Comparison of ENCODE assay signal across 9 cellular contexts in genomic region chr11:22703561-22703960, GRCh38. TPM values are rescaled to one million over a fixed set of nuclear protein-coding genes. Genes with fewer than 3 reads are reported as not detected.
A peak's percentile ranks its signal among the peaks of the same experiment; 100 is the strongest.
DNase-seq lines count a peak whose midpoint lies in the region; ATAC-seq and TF ChIP-seq lines count a peak whose summit lies in the region.
"Had no signal": no experiment of that assay in that cellular context is flagged by ENCODE, and none has a peak within 500 bp of the region (broad histone marks: within the 10 kb centered on the region; RNA-seq: fewer than 3 reads in every experiment).

No MANE protein-coding gene starts in this region.

- H2BK20ac ChIP-seq in IMR-90 (ENCODE audit: low read depth, low read length) = no peak overlapping the region

- H2BK15ac ChIP-seq in IMR-90 (ENCODE audit: low read depth, low read length) = 0 out of 3 replicates have a peak overlapping the region, but pooled peaks have one; percentile 4

- no peak overlapping the region for H3K56ac ChIP-seq in IMR-90 (ENCODE audit: extremely low read depth, insufficient read depth, low read length)

- no peak overlapping the region for H4K5ac ChIP-seq in IMR-90 (ENCODE audit: low read depth, low read length)

- no peak overlapping the region for H3K23ac ChIP-seq in IMR-90 (ENCODE audit: low read depth, low read length)

- no peak overlapping the region for H3K27ac Mint-ChIP-seq in activated T-helper 1 cell treated with anti-CD3 and anti-CD28 coated beads, Interleukin-12 subunit alpha, Interleukin-12 subunit beta, Interleukin-2, Interleukin-4 antibody, amounts not matched to agents 30 ng/mL and 10 ng/mL and 1 ng/mL, durations not matched to agents 14 hours and 24 hours and 36 hours

- no peaks in the 10 kb centered on the region for H3K36me3 Mint-ChIP-seq in activated T-helper 1 cell treated with anti-CD3 and anti-CD28 coated beads, Interleukin-12 subunit alpha, Interleukin-12 subunit beta, Interleukin-2, Interleukin-4 antibody, amounts not matched to agents 30 ng/mL and 10 ng/mL and 1 ng/mL, durations not matched to agents 14 hours and 24 hours and 36 hours (ENCODE audit: low read depth)

- TF ChIP-seq POLR2A in IMR-90 (IDR thresholded peaks at IDR 0.05; ENCODE audit: low read depth, low read length) (no peak), gastroesophageal sphincter (IDR thresholded peaks at IDR 0.05) (no peak)

- peaks cover 33% of the 10 kb centered on the region for H3K4me1 Mint-ChIP-seq in activated T-helper 1 cell treated with anti-CD3 and anti-CD28 coated beads, Interleukin-12 subunit alpha, Interleukin-12 subunit beta, Interleukin-2, Interleukin-4 antibody, amounts not matched to agents 30 ng/mL and 10 ng/mL and 1 ng/mL, durations not matched to agents 14 hours and 24 hours and 36 hours (ENCODE audit: low read depth)

- dilution Hi-C loops in IMR-90 (cut with HindIII; ENCODE audit: low sequenced_read_pairs, unreplicated experiment) = no loop called here

- H3K9me3 ChIP-seq in A673 (ENCODE audit: low read depth, low read length, poor library complexity, severe bottlenecking) (no peaks in the 10 kb centered on the region), IMR-90 (ENCODE audit: control insufficient read depth, insufficient read depth, low read length) (no peaks in the 10 kb centered on the region), RWPE2 (ENCODE audit: severe bottlenecking) (no peaks in the 10 kb centered on the region), iPS-20b (ENCODE audit: insufficient read depth, low read depth, low read length) (no peaks in the 10 kb centered on the region), gastroesophageal sphincter (no peaks in the 10 kb centered on the region)

- TF ChIP-seq RAD21 in IMR-90 (IDR thresholded peaks at IDR 0.05; ENCODE audit: low read length) = no peak

- no peak overlapping the region for H3K4me3 ChIP-seq in A673 (ENCODE audit: low read depth, low read length, poor library complexity, severe bottlenecking)
- no peak overlapping the region for H3K4me3 ChIP-seq in IMR-90 (ENCODE audit: insufficient read depth, low read depth, low read length)
- no peak overlapping the region for H3K4me3 ChIP-seq in RWPE2 (ENCODE audit: severe bottlenecking)
- no peak overlapping the region for H3K4me3 ChIP-seq in iPS-20b (ENCODE audit: low read length)
- no peak overlapping the region for H3K4me3 ChIP-seq in gastroesophageal sphincter

- no peaks in the 10 kb centered on the region for H3K9me1 ChIP-seq in IMR-90 (ENCODE audit: insufficient read depth, low read length)

- intact Hi-C loops in A673 (cut with micrococcal nuclease; ENCODE audit: unreplicated experiment) (no loop called here), IMR-90 (cut with micrococcal nuclease) (no loop called here)
- intact Hi-C loops in activated T-helper 1 cell treated with anti-CD3 and anti-CD28 coated beads, Interleukin-12 subunit alpha, Interleukin-12 subunit beta, Interleukin-2, Interleukin-4 antibody, amounts not matched to agents 30 ng/mL and 10 ng/mL and 1 ng/mL, durations not matched to agents 14 hours and 24 hours and 36 hours (cut with micrococcal nuclease) = loop anchor here (1.0 to 5.0 kb wide), 2 partner anchors 36 to 78 kb away; partner anchors contain the start of genes FANCF and GAS2

- peaks cover under 1% of the 10 kb centered on the region for H3K9me3 Mint-ChIP-seq in activated T-helper 1 cell treated with anti-CD3 and anti-CD28 coated beads, Interleukin-12 subunit alpha, Interleukin-12 subunit beta, Interleukin-2, Interleukin-4 antibody, amounts not matched to agents 30 ng/mL and 10 ng/mL and 1 ng/mL, durations not matched to agents 14 hours and 24 hours and 36 hours

- no peak overlapping the region for H2BK120ac ChIP-seq in IMR-90 (ENCODE audit: low read depth, low read length)

- DNase-seq in A673 (ENCODE audit: low spot score) (peak; percentile 11), IMR-90 (peak; percentile 49), RWPE2 (ENCODE audit: low spot score) (no peak), cerebellum (ENCODE audit: low spot score) (no peak)
- no peak for DNase-seq in activated T-helper 1 cell treated with anti-CD3 and anti-CD28 coated beads, Interleukin-12 subunit alpha, Interleukin-12 subunit beta, Interleukin-2, Interleukin-4 antibody, amounts not matched to agents 30 ng/mL and 10 ng/mL and 1 ng/mL, durations not matched to agents 14 hours and 24 hours and 36 hours (ENCODE audit: low spot score)
- no peak for DNase-seq in stimulated activated CD4-positive, alpha-beta T cell treated with anti-CD3 and anti-CD28 coated beads, Interleukin-4, amount 100 ng/mL, for 4 hours
- DNase-seq: activated CD4-positive, alpha-beta T cell treated with anti-CD3 and anti-CD28 coated beads for 1 hour had no signal

- no peak overlapping the region for H2BK5ac ChIP-seq in IMR-90 (ENCODE audit: low read depth, low read length, poor library complexity, severe bottlenecking)

- no peak overlapping the region for H2AK9ac ChIP-seq in IMR-90 (replicated peaks; ENCODE audit: low read depth, low read length, poor library complexity)

- H3K27ac ChIP-seq in A673 (ENCODE audit: low read depth, low read length, poor library complexity, severe bottlenecking) (no peak overlapping the region), IMR-90 (ENCODE audit: insufficient read depth, low read length) (no peak overlapping the region), RWPE2 (ENCODE audit: poor library complexity, severe bottlenecking) (peak overlapping the region; percentile 25), iPS-20b (ENCODE audit: low read length) (peak overlapping the region; percentile 37), gastroesophageal sphincter (no peak overlapping the region)

- H4K91ac ChIP-seq in IMR-90 (ENCODE audit: insufficient read depth, low read depth, low read length) = no peak overlapping the region

- BruUV-seq in A673 (replicated peaks; lab: Mats Ljungman, UMichigan) (no TSS peak), IMR-90 (replicated peaks; lab: Mats Ljungman, UMichigan) (no TSS peak)

- peak overlapping the region; percentile 57; the same call in 1 of the 2 replicates for H3K18ac ChIP-seq in IMR-90 (ENCODE audit: low read depth, low read length)

- H3K4me1 ChIP-seq in A673 (ENCODE audit: insufficient read depth, low read length, poor library complexity, severe bottlenecking) (peaks cover 13% of the 10 kb centered on the region), IMR-90 (ENCODE audit: control insufficient read depth, insufficient read depth, low read length) (no peaks in the 10 kb centered on the region), RWPE2 (ENCODE audit: insufficient read depth, poor library complexity, severe bottlenecking) (peaks cover 15% of the 10 kb centered on the region), iPS-20b (ENCODE audit: insufficient read depth, low read length) (peaks cover 8% of the 10 kb centered on the region), gastroesophageal sphincter (no peaks in the 10 kb centered on the region)

- no peak overlapping the region for H2AFZ ChIP-seq in IMR-90 (replicated peaks; ENCODE audit: low read length, poor library complexity)

- no peak overlapping the region for H3K4me3 Mint-ChIP-seq in activated T-helper 1 cell treated with anti-CD3 and anti-CD28 coated beads, Interleukin-12 subunit alpha, Interleukin-12 subunit beta, Interleukin-2, Interleukin-4 antibody, amounts not matched to agents 30 ng/mL and 10 ng/mL and 1 ng/mL, durations not matched to agents 14 hours and 24 hours and 36 hours

- WGBS in IMR-90 (ENCODE audit: extremely low coverage in 2 of 2, insufficient read length in 1 of 2), 2 experiments = no CpG with 5 or more reads among the region's 2 CpGs
- whole genome bisulfite sequencing in gastroesophageal sphincter (ENCODE audit: low coverage in 1 of 2), 2 donors = 39 to 59% methylated on average over 2 of the region's 2 CpGs

- H3K4me2 ChIP-seq in IMR-90 (ENCODE audit: low read depth, low read length) = peak overlapping the region; percentile 27; the same call in 1 of the 2 replicates

- H3K9ac ChIP-seq in IMR-90 (ENCODE audit: low read depth, low read length) (no peak overlapping the region), iPS-20b (ENCODE audit: low read depth, low read length) (no peak overlapping the region)

- CTCF ChIA-PET in A673 (lab: Charles Lee) = no interaction called here
- CTCF ChIA-PET in IMR-90 (lab: Yijun Ruan, JAX) = no interaction called here

- in situ Hi-C loops in IMR-90 (cut with MboI; ENCODE audit: low sequenced_read_pairs) = no loop called here

- TF ChIP-seq CTCF in A673 (conservative IDR thresholded peaks at IDR 0.05; ENCODE audit: low read depth, low read length) (no peak), IMR-90 (conservative IDR thresholded peaks at IDR 0.05; ENCODE audit: low read depth, low read length) (no peak), RWPE2 (IDR thresholded peaks at IDR 0.05; ENCODE audit: poor library complexity, severe bottlenecking) (no peak), gastroesophageal sphincter (IDR thresholded peaks at IDR 0.05) (no peak)

- no peak overlapping the region for H3K14ac ChIP-seq in IMR-90 (replicated peaks; ENCODE audit: low read depth, low read length)

- H3K27me3 ChIP-seq in A673 (replicated peaks; ENCODE audit: insufficient read depth, low read depth, low read length, poor library complexity) (no peaks in the 10 kb centered on the region), IMR-90 (ENCODE audit: control insufficient read depth, insufficient read depth, low read length) (no peaks in the 10 kb centered on the region), RWPE2 (ENCODE audit: insufficient read depth, poor library complexity, severe bottlenecking) (no peaks in the 10 kb centered on the region), iPS-20b (ENCODE audit: insufficient read depth, low read length) (no peaks in the 10 kb centered on the region), gastroesophageal sphincter (no peaks in the 10 kb centered on the region)

- H3K79me1 ChIP-seq in IMR-90 (ENCODE audit: low read depth in 1 of 2, low read length in 2 of 2) = no peaks in the 10 kb centered on the region

- no peak overlapping the region for H3K4ac ChIP-seq in IMR-90 (ENCODE audit: low read depth, low read length)

- TF ChIP-seq EP300 in gastroesophageal sphincter (IDR thresholded peaks at IDR 0.05) = no peak

- no peaks in the 10 kb centered on the region for H4K20me1 ChIP-seq in IMR-90 (ENCODE audit: insufficient read depth, low read length)

- no peak overlapping the region for H4K8ac ChIP-seq in IMR-90 (ENCODE audit: low read depth in 2 of 2, low read length in 2 of 2)

- ATAC-seq in IMR-90 (ENCODE audit: low read depth) = peak; percentile 46; the same call in 1 of the 2 replicates
- ATAC-seq in RWPE2 (ENCODE audit: low read depth) = 0 out of 3 replicates have a peak, but pooled peaks have one; percentile 46
- ATAC-seq in gastroesophageal sphincter = no peak

- no peak overlapping the region for H2AK5ac ChIP-seq in IMR-90 (ENCODE audit: low read depth, low read length)

- no peaks in the 10 kb centered on the region for H3K27me3 Mint-ChIP-seq in activated T-helper 1 cell treated with anti-CD3 and anti-CD28 coated beads, Interleukin-12 subunit alpha, Interleukin-12 subunit beta, Interleukin-2, Interleukin-4 antibody, amounts not matched to agents 30 ng/mL and 10 ng/mL and 1 ng/mL, durations not matched to agents 14 hours and 24 hours and 36 hours (ENCODE audit: insufficient read depth)

- H3K36me3 ChIP-seq in A673 (ENCODE audit: insufficient read depth, low read length, poor library complexity, severe bottlenecking) (no peaks in the 10 kb centered on the region), IMR-90 (ENCODE audit: control insufficient read depth, insufficient read depth, low read length) (no peaks in the 10 kb centered on the region), RWPE2 (ENCODE audit: low read depth) (no peaks in the 10 kb centered on the region), iPS-20b (ENCODE audit: insufficient read depth, low read depth, low read length) (no peaks in the 10 kb centered on the region), gastroesophageal sphincter (no peaks in the 10 kb centered on the region)

- POLR2A ChIA-PET in A673 (lab: Charles Lee; ENCODE audit: low non-redundant PET) = no interaction called here
- POLR2A ChIA-PET in IMR-90 (lab: Charles Lee; ENCODE audit: unreplicated experiment) = no interaction called here

RNA-seq across cellular contexts. Expression of gene GAS2, which starts 37.1 kb away (rescaled TPM):
- total RNA-seq in A673 (2021) = 1.8 and 3.0 TPM in 2 replicates
- 0.90 and 1.9 TPM in 2 replicates for total RNA-seq in IMR-90 (2012; rRNA removed)
- polyA plus RNA-seq in IMR-90 (2012; rRNA removed) = 0.51 and 0.65 TPM in 2 replicates
- 0.55 and 0.69 TPM in 2 replicates for polyA plus RNA-seq in IMR-90 (2012; cell fraction: cytosol; rRNA removed)
- 0.37 and 0.53 TPM in 2 replicates for polyA plus RNA-seq in IMR-90 (2012; cell fraction: nucleus; rRNA removed; ENCODE audit: low replicate concordance)
- total RNA-seq in gastroesophageal sphincter = 1 to 10 TPM in 1 of 4 donors, under 1 TPM in 3; 0.67 to 1.4 (median 0.86) TPM
- 2.0 and 2.1 TPM in 2 replicates for total RNA-seq in activated T-helper 1 cell treated with anti-CD3 and anti-CD28 coated beads, Interleukin-12 subunit alpha, Interleukin-12 subunit beta, Interleukin-2, Interleukin-4 antibody, amounts not matched to agents 30 ng/mL and 10 ng/mL and 1 ng/mL, durations not matched to agents 14 hours and 24 hours and 36 hours
- 8.3 TPM for total RNA-seq in cerebellum

Comparison
In these comparisons a context has a peak if more than half of its experiments do, and no peak if none do; other contexts are left out.
1. DNase-seq: peak in A673 (single experiment) and IMR-90 (single experiment); none in RWPE2 (single experiment), activated T-helper 1 cell treated with anti-CD3 and anti-CD28 coated beads, Interleukin-12 subunit alpha, Interleukin-12 subunit beta, Interleukin-2, Interleukin-4 antibody, amounts not matched to agents 30 ng/mL and 10 ng/mL and 1 ng/mL, durations not matched to agents 14 hours and 24 hours and 36 hours (single experiment), cerebellum (single experiment) and stimulated activated CD4-positive, alpha-beta T cell treated with anti-CD3 and anti-CD28 coated beads, Interleukin-4, amount 100 ng/mL, for 4 hours (0 of 2).
2. H3K27ac ChIP-seq: peak in RWPE2 (single experiment) and iPS-20b (single experiment); none in A673 (single experiment), IMR-90 (single experiment) and gastroesophageal sphincter (0 of 4).